Comparison of ENCODE assay signal across 8 cellular contexts in genomic region chr15:75450307-75451201, GRCh38. TPM values are rescaled to one million over a fixed set of nuclear protein-coding genes. Genes with fewer than 3 reads are reported as not detected.
DNase-seq lines count a peak whose midpoint lies in the region; ATAC-seq and TF ChIP-seq lines count a peak whose summit lies in the region.

No MANE protein-coding gene starts in this region.

- no TSS peak for BruUV-seq in HCT116 (replicated peaks; lab: Mats Ljungman, UMichigan)

- H3K27ac Mint-ChIP-seq in activated naive CD4-positive, alpha-beta T cell treated with anti-CD3 and anti-CD28 coated beads for 36 hours, result peak overlapping the region; percentile 98

- peaks cover 2% of the 10 kb centered on the region for H3K36me3 Mint-ChIP-seq in activated naive CD4-positive, alpha-beta T cell treated with anti-CD3 and anti-CD28 coated beads for 36 hours (ENCODE audit: low read depth)

- no peak for TF ChIP-seq RAD21 in HCT116 (IDR thresholded peaks at IDR 0.05; ENCODE audit: low read depth)

- H3K4me2 ChIP-seq in HCT116 (ENCODE audit: low read length), result peak overlapping the region; percentile 98

- H3K4me1 ChIP-seq in HCT116 (ENCODE audit: control insufficient read depth in 1 of 2, insufficient read depth in 2 of 2, low read length in 2 of 2) (peaks cover 6 to 30% of the 10 kb centered on the region in 2 experiments), gastroesophageal sphincter (peaks cover 2 to 60% (median 10%) of the 10 kb centered on the region in 3 donors), subcutaneous abdominal adipose tissue (ENCODE audit: control insufficient read depth in 5 of 5, insufficient read depth in 5 of 5, low read length in 5 of 5) (peaks cover 11 to 34% (median 30%) of the 10 kb centered on the region in 5 donors)

- TF ChIP-seq EP300 in gastroesophageal sphincter (IDR thresholded peaks at IDR 0.05), result no peak

- peak; percentile 72 for DNase-seq in DMS53 treated with DMSO at 0.1 percent for 48 hours (lab: John Stamatoyannopoulos, UW; ENCODE audit: unreplicated experiment)
- DNase-seq in HCT116 (ENCODE audit: low read depth, low spot score), result peak; percentile 92
- peak; percentile 95 for DNase-seq in NCI-H1048 (lab: John Stamatoyannopoulos, UW)
- DNase-seq in SK-N-DZ (ENCODE audit: low spot score), result peak; percentile 96
- DNase-seq in activated naive CD4-positive, alpha-beta T cell treated with anti-CD3 and anti-CD28 coated beads for 36 hours, result peak; percentile 99
- peak; percentile 78 for DNase-seq in non-pigmented ciliary epithelial cell (ENCODE audit: low read depth)

- no peaks in the 10 kb centered on the region; a peak in 1 of 4 replicates for H3K36me3 ChIP-seq in HCT116 (ENCODE audit: control insufficient read depth in 1 of 2, insufficient read depth in 2 of 2, low read length in 2 of 2)
- peaks cover 0 to 13% of the 10 kb centered on the region in 2 donors for H3K36me3 ChIP-seq in gastroesophageal sphincter
- peaks cover 0 to 7% (median 3%) of the 10 kb centered on the region in 5 donors for H3K36me3 ChIP-seq in subcutaneous abdominal adipose tissue (ENCODE audit: control insufficient read depth in 5 of 5, insufficient read depth in 5 of 5, low read length in 5 of 5)

- H3K4me3 ChIP-seq in HCT116 (replicated peaks in 1 of 2; ENCODE audit: low read depth in 1 of 2, low read length in 2 of 2) (peak overlapping the region; percentile 85 to 88), gastroesophageal sphincter (peak overlapping the region; percentile 76 to 88), subcutaneous abdominal adipose tissue (ENCODE audit: low read depth in 1 of 5, low read length in 5 of 5) (peak overlapping the region; percentile 78 to 97 (median 95))

- H3K79me2 ChIP-seq in HCT116 (ENCODE audit: insufficient read depth, low read length), result peaks cover 72% of the 10 kb centered on the region

- no peak overlapping the region for H2AFZ ChIP-seq in HCT116 (ENCODE audit: low read depth, low read length, poor library complexity, severe bottlenecking)

- RAD21 ChIA-PET in HCT116 (lab: Charles Lee; ENCODE audit: low non-redundant PET in 1 of 2, low total read pairs in 2 of 2, uncharacterized antibody in 2 of 2, unreplicated experiment in 2 of 2), result no interaction called here

- TF ChIP-seq CTCF in HCT116 (IDR thresholded peaks at IDR 0.05 in 2 of 3, conservative IDR thresholded peaks at IDR 0.05 in 1 of 3; ENCODE audit: borderline replicate concordance in 1 of 3, insufficient read depth in 1 of 3, low read depth in 2 of 3, low read length in 2 of 3) (no peak), gastroesophageal sphincter (IDR thresholded peaks at IDR 0.05) (peak in 1 of 4 experiments; percentile 40)

- H3K9me2 ChIP-seq in HCT116 (ENCODE audit: insufficient read depth), result no peaks in the 10 kb centered on the region

- POLR2A ChIA-PET in HCT116 (lab: Charles Lee), result interaction anchor here (1.0 to 2.0 kb wide), 5 partner anchors 14 to 262 kb away, joined by 3 to 17 read pairs (median 5); partner anchors contain the start of genes CSPG4, IMP3 and SNX33

- no peaks in the 10 kb centered on the region for H3K9me3 Mint-ChIP-seq in activated naive CD4-positive, alpha-beta T cell treated with anti-CD3 and anti-CD28 coated beads for 36 hours

- peak overlapping the region; percentile 86 for H3K9ac ChIP-seq in HCT116 (ENCODE audit: low read length)
- peak overlapping the region; percentile 48 to 92 (median 87) for H3K9ac ChIP-seq in subcutaneous abdominal adipose tissue (ENCODE audit: low read length in 5 of 5)

- peak overlapping the region; percentile 98 for H3K4me3 Mint-ChIP-seq in activated naive CD4-positive, alpha-beta T cell treated with anti-CD3 and anti-CD28 coated beads for 36 hours

- ATAC-seq in HCT116, result peak; percentile 49
- peak; percentile 59 for ATAC-seq in gastroesophageal sphincter

- H3K4me1 Mint-ChIP-seq in activated naive CD4-positive, alpha-beta T cell treated with anti-CD3 and anti-CD28 coated beads for 36 hours (ENCODE audit: low read depth), result peaks cover 47% of the 10 kb centered on the region

- H3K27me3 ChIP-seq in HCT116 (ENCODE audit: insufficient read depth, low read length) (no peaks in the 10 kb centered on the region), gastroesophageal sphincter (no peaks in the 10 kb centered on the region), subcutaneous abdominal adipose tissue (ENCODE audit: control insufficient read depth in 5 of 5, insufficient read depth in 4 of 5, low read length in 5 of 5) (no peaks in the 10 kb centered on the region)

- CTCF ChIA-PET in HCT116 (lab: Charles Lee), result interaction anchor here (1.8 to 5.4 kb wide), 3 partner anchors 82 to 197 kb away, joined by 5 to 34 read pairs (median 11); partner anchors contain the start of genes IMP3, MAN2C1 and SNX33
- CTCF ChIA-PET in activated naive CD4-positive, alpha-beta T cell treated with anti-CD3 and anti-CD28 coated beads for 36 hours (lab: Charles Lee), result interaction anchor here (0.7 to 2.0 kb wide), 3 partner anchors 83 to 235 kb away, joined by 3 to 8 read pairs (median 4); no protein-coding TSS in a partner anchor

- intact Hi-C loops in HCT116 (cut with micrococcal nuclease), result loop anchor here (1.0 to 5.0 kb wide), 2 partner anchors 127 to 190 kb away; partner anchors contain the start of genes IMP3 and PTPN9
- intact Hi-C loops in activated naive CD4-positive, alpha-beta T cell treated with anti-CD3 and anti-CD28 coated beads for 36 hours (cut with micrococcal nuclease), result loop anchor here (1.0 to 10.0 kb wide), 13 partner anchors 129 to 1544 kb away; partner anchors contain the start of genes ARID3B, CLK3, COX5A and EDC3

- no peaks in the 10 kb centered on the region for H3K27me3 Mint-ChIP-seq in activated naive CD4-positive, alpha-beta T cell treated with anti-CD3 and anti-CD28 coated beads for 36 hours (ENCODE audit: low read depth)

- H3K27ac ChIP-seq in HCT116 (ENCODE audit: low read depth, low read length), result peak overlapping the region; percentile 57
- H3K27ac ChIP-seq in gastroesophageal sphincter, result peak overlapping the region; percentile 92 to 100 (median 100)
- peak overlapping the region; percentile 97 for H3K27ac ChIP-seq in subcutaneous abdominal adipose tissue (ENCODE audit: low read depth, low read length)

- H3K9me3 ChIP-seq in HCT116 (ENCODE audit: control insufficient read depth in 1 of 2, insufficient read depth in 1 of 2, low read depth in 1 of 2, low read length in 2 of 2), result no peaks in the 10 kb centered on the region
- no peaks in the 10 kb centered on the region for H3K9me3 ChIP-seq in gastroesophageal sphincter
- H3K9me3 ChIP-seq in subcutaneous abdominal adipose tissue (ENCODE audit: control insufficient read depth in 5 of 5, low read length in 5 of 5), result no peaks in the 10 kb centered on the region

- WGBS in gastroesophageal sphincter (ENCODE audit: low coverage in 1 of 2), 2 donors, result 0 to 5% methylated on average over 8 to 13 of the region's 62 CpGs

- H4K20me1 ChIP-seq in HCT116 (ENCODE audit: insufficient read depth), result peaks cover 10% of the 10 kb centered on the region; the same call in 1 of the 2 replicates

- TF ChIP-seq POLR2A in HCT116 (IDR thresholded peaks at IDR 0.05; ENCODE audit: borderline replicate concordance, extremely low read depth, insufficient read depth, insufficient read length) (no peak), gastroesophageal sphincter (IDR thresholded peaks at IDR 0.05) (no peak)

TF ChIP-seq in HCT116, 20 proteins besides CTCF, POLR2A, EP300 and RAD21:
- TF ChIP-seq MAX (IDR thresholded peaks at IDR 0.05), result no peak
- TF ChIP-seq POLR2AphosphoS5 (IDR thresholded peaks at IDR 0.05; ENCODE audit: low read depth, low read length), result peak; percentile 36
- TF ChIP-seq TCF7L2 (IDR thresholded peaks at IDR 0.05; ENCODE audit: borderline replicate concordance, extremely low read depth, insufficient read depth, insufficient read length), result peak; percentile 54
- TF ChIP-seq ZNF274 (IDR thresholded peaks at IDR 0.05; ENCODE audit: low read depth, low read length), result no peak

RNA-seq across cellular contexts. Expression of gene SIN3A, which starts 0.9 kb away (rescaled TPM):
- total RNA-seq in HCT116 (2021; ENCODE audit: unreplicated experiment) (70.1 TPM), gastroesophageal sphincter (10 to 100 TPM; 31.7 to 54.8 (median 35.8) TPM)
- 38.4 and 38.5 TPM in 2 replicates for polyA plus RNA-seq in HCT116 (2012)
- 22.4 and 23.1 TPM in 2 replicates for polyA plus RNA-seq in SK-N-DZ (2014; cell fraction: cytosol; rRNA removed)
- 8.6 and 18.7 TPM in 2 replicates for polyA plus RNA-seq in SK-N-DZ (2014; cell fraction: nucleus; rRNA removed)
- 10 to 100 TPM; 83.6 to 84.7 TPM for total RNA-seq in activated naive CD4-positive, alpha-beta T cell treated with anti-CD3 and anti-CD28 coated beads for 36 hours

Comparison
In these comparisons a context has a peak if more than half of its experiments do, and no peak if none do; other contexts are left out.
1. Peak in every context shown above with its lines: DNase-seq, ATAC-seq, H3K4me3 ChIP-seq and H3K27ac ChIP-seq.